In the genomic region with DNA sequence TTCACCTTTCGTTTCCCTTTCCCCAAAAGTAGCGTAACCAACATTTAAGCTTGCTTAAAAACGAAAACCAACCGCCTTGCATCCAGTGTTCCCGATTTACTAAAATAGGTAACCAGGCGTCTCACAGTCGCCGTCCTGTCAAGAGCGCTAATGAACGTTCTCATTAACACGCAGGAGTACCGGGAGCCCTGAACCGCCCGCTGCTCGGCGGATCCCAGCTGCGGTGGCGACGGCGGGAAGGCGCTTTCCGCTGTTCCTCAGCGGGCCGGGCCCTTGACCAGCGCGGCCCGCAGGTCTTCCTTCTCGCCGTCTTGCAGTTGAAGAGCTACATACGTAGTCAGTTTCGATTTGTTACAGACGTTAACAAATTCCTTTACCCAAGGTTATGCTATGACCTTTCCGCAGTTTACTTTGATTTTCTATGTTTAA, we compare ENCODE assay signal across 8 cellular contexts. TPM values are rescaled to one million over a fixed set of nuclear protein-coding genes. Genes with fewer than 3 reads are reported as not detected.
DNase-seq lines count a peak whose midpoint lies in the region; ATAC-seq and TF ChIP-seq lines count a peak whose summit lies in the region.

No MANE protein-coding gene starts in this region.

- TF ChIP-seq CTCF in A673 (conservative IDR thresholded peaks at IDR 0.05; ENCODE audit: low read depth, low read length) (no peak), H9 (conservative IDR thresholded peaks at IDR 0.05) (no peak), brain (conservative IDR thresholded peaks at IDR 0.05) (no peak)

- H3K79me1 ChIP-seq in H9 (ENCODE audit: insufficient read depth, low read depth, low read length, poor library complexity, severe bottlenecking) = no peaks in the 10 kb centered on the region

- no peak for DNase-seq in A673 (ENCODE audit: low spot score)
- peak; percentile 48 for DNase-seq in H9
- no peak for DNase-seq in memory B cell (ENCODE audit: low spot score in 2 of 2)
- DNase-seq in epidermal melanocyte (ENCODE audit: insufficient read length, low spot score) = no peak
- DNase-seq in NCI-H1694 (lab: John Stamatoyannopoulos, UW) = no peak
- no peak for DNase-seq in HK-2 (ENCODE audit: unreplicated experiment)

- no peak overlapping the region for H3K27ac ChIP-seq in A673 (ENCODE audit: low read depth, low read length, poor library complexity, severe bottlenecking)
- no peak overlapping the region for H3K27ac ChIP-seq in H9 (ENCODE audit: insufficient read length, low read depth, low read length)

- H3K56ac ChIP-seq in H9 (ENCODE audit: insufficient read length, low read depth, low read length) = no peak overlapping the region

- peak overlapping the region; percentile 10 for H3K4me3 ChIP-seq in A673 (ENCODE audit: low read depth, low read length, poor library complexity, severe bottlenecking)

- H3K18ac ChIP-seq in H9 (ENCODE audit: insufficient read length, low read depth, low read length) = no peak overlapping the region

- H3K14ac ChIP-seq in H9 (ENCODE audit: insufficient read depth, low read length) = no peak overlapping the region

- CTCF ChIA-PET in A673 (lab: Charles Lee) = no interaction called here

- H3K4me3 Mint-ChIP-seq in H9 (peak overlapping the region; percentile 56 to 82), brain (peak overlapping the region; percentile 71 to 86 (median 84)), memory B cell (peak overlapping the region; percentile 52)

- H4K20me1 ChIP-seq in H9 (ENCODE audit: control insufficient read depth, insufficient read depth, insufficient read length) = no peaks in the 10 kb centered on the region

- no peak overlapping the region for H4K91ac ChIP-seq in H9 (ENCODE audit: insufficient read length, low read depth, low read length)

- no TSS peak for BruUV-seq in A673 (replicated peaks; lab: Mats Ljungman, UMichigan)

- no peak overlapping the region for H3T11ph ChIP-seq in H9 (ENCODE audit: low read length)

- no CpG with 5 or more reads among the region's 33 CpGs for WGBS in H9 (ENCODE audit: extremely low coverage, insufficient read length, low lambda C conversion rate)

- peaks cover 12% of the 10 kb centered on the region for H3K23me2 ChIP-seq in H9 (ENCODE audit: insufficient read length, low read depth, low read length, poor library complexity, severe bottlenecking)

- H2AK5ac ChIP-seq in H9 (ENCODE audit: insufficient read length, low read length) = no peak overlapping the region

- H3K9me3 ChIP-seq in A673 (ENCODE audit: low read depth, low read length, poor library complexity, severe bottlenecking) (peaks cover 8% of the 10 kb centered on the region), H9 (ENCODE audit: control insufficient read depth, low read depth, low read length) (no peaks in the 10 kb centered on the region)

- intact Hi-C loops in A673 (cut with micrococcal nuclease; ENCODE audit: unreplicated experiment) = no loop called here

- H4K8ac ChIP-seq in H9 (replicated peaks; ENCODE audit: insufficient read length, low read depth, low read length) = no peak overlapping the region

- H2BK20ac ChIP-seq in H9 (ENCODE audit: low read depth, low read length, poor library complexity, severe bottlenecking) = no peak overlapping the region

- H3K4me2 ChIP-seq in H9 (ENCODE audit: insufficient read depth, insufficient read length, low read length) = peak overlapping the region; percentile 57

- H3K4me1 Mint-ChIP-seq in H9 (peaks cover 49 to 53% of the 10 kb centered on the region in 2 experiments), brain (peaks cover 36% of the 10 kb centered on the region), memory B cell (peaks cover 7% of the 10 kb centered on the region)

- peaks cover 99% of the 10 kb centered on the region for H3K27me3 ChIP-seq in A673 (replicated peaks; ENCODE audit: insufficient read depth, low read depth, low read length, poor library complexity)
- H3K27me3 ChIP-seq in H9 (ENCODE audit: insufficient read depth, low read length) = peaks cover 69% of the 10 kb centered on the region

- no peak overlapping the region for H2AFZ ChIP-seq in H9 (ENCODE audit: low read length)

- no peak overlapping the region for H4K5ac ChIP-seq in H9 (ENCODE audit: insufficient read length, low read depth, low read length)

- no peak overlapping the region for H2BK120ac ChIP-seq in H9 (ENCODE audit: low read depth, low read length, poor library complexity, severe bottlenecking)

- no peak overlapping the region for H2BK5ac ChIP-seq in H9 (ENCODE audit: insufficient read length, low read length)

- H3K27me3 Mint-ChIP-seq in H9 (ENCODE audit: low read depth) (peaks cover 91% of the 10 kb centered on the region), brain (peaks cover 90% of the 10 kb centered on the region), memory B cell (peaks cover 22% of the 10 kb centered on the region)

- H3K36me3 ChIP-seq in A673 (ENCODE audit: insufficient read depth, low read length, poor library complexity, severe bottlenecking) = no peaks in the 10 kb centered on the region

- no peak overlapping the region for H2BK15ac ChIP-seq in H9 (ENCODE audit: low read depth, low read length)

- POLR2A ChIA-PET in A673 (lab: Charles Lee; ENCODE audit: low non-redundant PET) = no interaction called here

- ATAC-seq in memory B cell (ENCODE audit: low read depth) (no peak), HG03342 (IDR thresholded peaks at IDR 0.05; ENCODE audit: unreplicated experiment) (no peak)

- H3K79me2 ChIP-seq in H9 (ENCODE audit: insufficient read depth, low read length) = no peaks in the 10 kb centered on the region

- no peak overlapping the region for H3K4ac ChIP-seq in H9 (ENCODE audit: low read depth, low read length)

- no peak overlapping the region for H3K27ac Mint-ChIP-seq in H9
- H3K27ac Mint-ChIP-seq in brain = peak overlapping the region in 1 of 5 experiments; percentile 83
- no peak overlapping the region for H3K27ac Mint-ChIP-seq in memory B cell

- H3K9me3 Mint-ChIP-seq in H9 = peaks cover 8 to 12% of the 10 kb centered on the region in 2 experiments
- peaks cover 16 to 20% (median 18%) of the 10 kb centered on the region in 5 experiments for H3K9me3 Mint-ChIP-seq in brain
- no peaks in the 10 kb centered on the region for H3K9me3 Mint-ChIP-seq in memory B cell

- H3K9ac ChIP-seq in H9 (ENCODE audit: extremely low read depth, insufficient read length, low read length) = no peak overlapping the region

- H3K36me3 Mint-ChIP-seq in H9 (ENCODE audit: insufficient read depth in 1 of 3, low read depth in 3 of 3) = peaks cover 0 to 4% (median 0%) of the 10 kb centered on the region in 3 experiments; a peak in 1 of 7 replicates
- no peaks in the 10 kb centered on the region for H3K36me3 Mint-ChIP-seq in brain
- peaks cover 2% of the 10 kb centered on the region for H3K36me3 Mint-ChIP-seq in memory B cell

- H3K4me1 ChIP-seq in A673 (ENCODE audit: insufficient read depth, low read length, poor library complexity, severe bottlenecking) = no peaks in the 10 kb centered on the region
- H3K4me1 ChIP-seq in H9 (ENCODE audit: insufficient read depth, low read length) = peaks cover 22% of the 10 kb centered on the region

- H3K23ac ChIP-seq in H9 (ENCODE audit: insufficient read length, low read depth, low read length) = no peak overlapping the region

- H2BK12ac ChIP-seq in H9 (ENCODE audit: insufficient read length, low read depth, low read length) = no peak overlapping the region

RNA-seq across cellular contexts. Expression of gene OLIG1, which starts 2.0 kb away (rescaled TPM):
- total RNA-seq in A673 (2021) (not detected in 2 replicates), H9 (2021) (0.31 and 0.33 TPM in 2 replicates)
- polyA plus RNA-seq in brain (ENCODE audit: insufficient read depth, low read depth, low replicate concordance) = 114 TPM

RNA-seq across cellular contexts. Expression of gene OLIG2, which starts 46.2 kb away (rescaled TPM):
- total RNA-seq in A673 (2021) (not detected in 2 replicates), H9 (2021) (1.4 and 2.0 TPM in 2 replicates)
- 33.3 TPM for polyA plus RNA-seq in brain (ENCODE audit: insufficient read depth, low read depth, low replicate concordance)
